Comparison of ENCODE assay signal across 1 cellular context in genomic region chr10:11386044-11386443, GRCh38.
TF ChIP-seq lines count a peak whose summit lies in the region.

No MANE protein-coding gene starts in this region.

TF ChIP-seq in GM23338, 12 proteins besides CTCF, POLR2A, EP300 and RAD21 (continued from another document):
- TF ChIP-seq ETS1 (IDR thresholded peaks at IDR 0.05) (no peak), EZH2 (IDR thresholded peaks at IDR 0.05; ENCODE audit: low read depth, unreplicated experiment) (no peak), NANOG (IDR thresholded peaks at IDR 0.05; ENCODE audit: borderline replicate concordance) (no peak), CREB1 (CRISPR knock-in tag; IDR thresholded peaks at IDR 0.05; ENCODE audit: low read depth) (no peak), ZNF462 (CRISPR knock-in tag; IDR thresholded peaks at IDR 0.05) (no peak), POLR2AphosphoS5 (IDR thresholded peaks at IDR 0.05; ENCODE audit: low read depth) (no peak), JUNB (IDR thresholded peaks at IDR 0.05; ENCODE audit: unreplicated experiment) (no peak), EZH2phosphoT487 (IDR thresholded peaks at IDR 0.05; ENCODE audit: unreplicated experiment) (no peak)
